3 cellular contexts compared by ENCODE assay signal in the genomic region with DNA sequence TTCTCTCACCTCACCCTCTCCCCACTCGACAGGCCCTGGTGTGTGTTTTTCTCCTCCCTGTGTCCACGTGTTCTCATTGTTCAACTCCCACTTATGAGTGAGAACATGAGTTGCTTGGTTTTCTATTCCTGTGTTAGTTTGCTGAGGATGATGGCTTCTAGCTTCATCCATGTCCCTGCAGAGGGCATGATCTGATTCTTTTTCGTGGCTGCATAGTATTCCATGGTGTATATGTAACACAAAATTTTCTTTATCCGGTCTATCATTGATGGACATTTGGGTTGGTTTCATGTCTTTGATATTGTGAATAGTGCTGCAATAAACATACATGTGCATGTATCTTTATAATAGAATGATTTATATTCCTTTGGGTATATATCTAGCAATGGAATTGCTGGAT.
A peak's percentile ranks its signal among the peaks of the same experiment; 100 is the strongest.
TF ChIP-seq lines count a peak whose summit lies in the region.

No MANE protein-coding gene starts in this region.

TF ChIP-seq in HEK293, 187 proteins besides CTCF, POLR2A, EP300 and RAD21:
- peak; percentile 77 for TF ChIP-seq ZNF146 (tag by site-specific recombination; IDR thresholded peaks at IDR 0.05)

TF ChIP-seq in K562, 482 proteins besides CTCF, POLR2A, EP300 and RAD21:
- TF ChIP-seq ZNF146 (CRISPR knock-in tag; IDR thresholded peaks at IDR 0.05; ENCODE audit: unreplicated experiment): peak; percentile 87

TF ChIP-seq in HepG2, 621 proteins besides CTCF, POLR2A, EP300 and RAD21:
- TF ChIP-seq, protein P1, sequence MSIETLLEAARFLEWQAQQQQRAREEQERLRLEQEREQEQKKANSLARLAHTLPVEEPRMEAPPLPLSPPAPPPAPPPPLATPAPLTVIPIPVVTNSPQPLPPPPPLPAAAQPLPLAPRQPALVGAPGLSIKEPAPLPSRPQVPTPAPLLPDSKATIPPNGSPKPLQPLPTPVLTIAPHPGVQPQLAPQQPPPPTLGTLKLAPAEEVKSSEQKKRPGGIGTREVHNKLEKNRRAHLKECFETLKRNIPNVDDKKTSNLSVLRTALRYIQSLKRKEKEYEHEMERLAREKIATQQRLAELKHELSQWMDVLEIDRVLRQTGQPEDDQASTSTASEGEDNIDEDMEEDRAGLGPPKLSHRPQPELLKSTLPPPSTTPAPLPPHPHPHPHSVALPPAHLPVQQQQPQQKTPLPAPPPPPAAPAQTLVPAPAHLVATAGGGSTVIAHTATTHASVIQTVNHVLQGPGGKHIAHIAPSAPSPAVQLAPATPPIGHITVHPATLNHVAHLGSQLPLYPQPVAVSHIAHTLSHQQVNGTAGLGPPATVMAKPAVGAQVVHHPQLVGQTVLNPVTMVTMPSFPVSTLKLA (IDR thresholded peaks at IDR 0.05): peak; percentile 33; the same call in 1 of the 2 replicates
